ENCODE assay signal across 1 cellular context in genomic region chr21:33324311-33325221, GRCh38.
TF ChIP-seq lines count a peak whose summit lies in the region.

IFNAR1 (plus strand) TSS chr21:33324970; CDS start chr21:33325056, 86 bp downstream.

TF ChIP-seq in HepG2, 621 proteins besides CTCF, POLR2A, EP300 and RAD21 (continued from another document and continues in another):
- TF ChIP-seq ZNF639 (CRISPR knock-in tag; conservative IDR thresholded peaks at IDR 0.05): no peak; the same call in 1 of the 2 replicates
- peak; percentile 89; the same call in 1 of the 2 replicates for TF ChIP-seq ZMYM4 (CRISPR knock-in tag; IDR thresholded peaks at IDR 0.05)
- peak; percentile 48; the same call in 1 of the 2 replicates for TF ChIP-seq TERF1 (CRISPR knock-in tag; IDR thresholded peaks at IDR 0.05)
- TF ChIP-seq PITX1 (CRISPR knock-in tag; IDR thresholded peaks at IDR 0.05): no peak
- no peak; the same call in 1 of the 2 replicates for TF ChIP-seq ZNF780A (CRISPR knock-in tag; IDR thresholded peaks at IDR 0.05)
- peak; percentile 60; the same call in 1 of the 2 replicates for TF ChIP-seq ZNF567 (CRISPR knock-in tag; IDR thresholded peaks at IDR 0.05; ENCODE audit: borderline replicate concordance)
- TF ChIP-seq KMT2B (CRISPR knock-in tag; IDR thresholded peaks at IDR 0.05): peak; percentile 43; the same call in 1 of the 2 replicates
- TF ChIP-seq GRHL1 (CRISPR knock-in tag; conservative IDR thresholded peaks at IDR 0.05): no peak
- no peak for TF ChIP-seq NFE2L1 (CRISPR knock-in tag; IDR thresholded peaks at IDR 0.05; ENCODE audit: borderline replicate concordance)
- no peak for TF ChIP-seq ZEB1 (IDR thresholded peaks at IDR 0.05; ENCODE audit: insufficient replicate concordance, low read depth)
- peak; percentile 77 for TF ChIP-seq MYC (CRISPR knock-in tag; IDR thresholded peaks at IDR 0.05; ENCODE audit: borderline replicate concordance)
- TF ChIP-seq TFDP2 (CRISPR knock-in tag; IDR thresholded peaks at IDR 0.05): peak; percentile 40
- TF ChIP-seq TCF7 (IDR thresholded peaks at IDR 0.05; ENCODE audit: low read depth): no peak
- TF ChIP-seq SP5 (CRISPR knock-in tag; IDR thresholded peaks at IDR 0.05; ENCODE audit: borderline replicate concordance, low read depth): no peak
- TF ChIP-seq ZNF574 (CRISPR knock-in tag; IDR thresholded peaks at IDR 0.05): peak; percentile 46; the same call in 1 of the 2 replicates
- peak; percentile 68; the same call in 1 of the 2 replicates for TF ChIP-seq MEF2D (CRISPR knock-in tag; IDR thresholded peaks at IDR 0.05)
- no peak for TF ChIP-seq TP53 (CRISPR knock-in tag; conservative IDR thresholded peaks at IDR 0.05)
- no peak; the same call in 1 of the 2 replicates for TF ChIP-seq NAIF1 (CRISPR knock-in tag; IDR thresholded peaks at IDR 0.05; ENCODE audit: borderline replicate concordance)
- no peak for TF ChIP-seq SNRNP70 (IDR thresholded peaks at IDR 0.05; ENCODE audit: low read depth, low read length)
- TF ChIP-seq ZNF646 (CRISPR knock-in tag; IDR thresholded peaks at IDR 0.05): peak; percentile 90
- TF ChIP-seq ZNF672 (CRISPR knock-in tag; IDR thresholded peaks at IDR 0.05): no peak
- TF ChIP-seq NR2F6 (IDR thresholded peaks at IDR 0.05): peak; percentile 79
- TF ChIP-seq NR2F6 (CRISPR knock-in tag; IDR thresholded peaks at IDR 0.05): no peak
- peak; percentile 77; the same call in 1 of the 2 replicates for TF ChIP-seq FOXC1 (CRISPR knock-in tag; IDR thresholded peaks at IDR 0.05; ENCODE audit: borderline replicate concordance)
- peak; percentile 88 for TF ChIP-seq ZBTB7A (CRISPR knock-in tag; IDR thresholded peaks at IDR 0.05)
- no peak for TF ChIP-seq LCORL (IDR thresholded peaks at IDR 0.05)
- TF ChIP-seq LCORL (CRISPR knock-in tag; IDR thresholded peaks at IDR 0.05): peak; percentile 83
- TF ChIP-seq ZNF350 (CRISPR knock-in tag; IDR thresholded peaks at IDR 0.05; ENCODE audit: borderline replicate concordance, low read depth): peak; percentile 74; the same call in 1 of the 2 replicates
- TF ChIP-seq SMAD9 (CRISPR knock-in tag; IDR thresholded peaks at IDR 0.05): peak; percentile 86; the same call in 1 of the 2 replicates
- no peak for TF ChIP-seq JDP2 (CRISPR knock-in tag; IDR thresholded peaks at IDR 0.05; ENCODE audit: borderline replicate concordance)
- TF ChIP-seq ZNF329 (CRISPR knock-in tag; IDR thresholded peaks at IDR 0.05; ENCODE audit: low read depth): peak; percentile 58; the same call in 1 of the 2 replicates
- TF ChIP-seq ZNF543 (CRISPR knock-in tag; IDR thresholded peaks at IDR 0.05): peak; percentile 79
- peak in 1 of 2 experiments; percentile 59; a peak in 1 of 4 replicates for TF ChIP-seq ATF4 (CRISPR knock-in tag; IDR thresholded peaks at IDR 0.05)
- TF ChIP-seq RELA (CRISPR knock-in tag; IDR thresholded peaks at IDR 0.05): no peak
- TF ChIP-seq ZNF616 (CRISPR knock-in tag; IDR thresholded peaks at IDR 0.05; ENCODE audit: low read depth): peak; percentile 19; the same call in 1 of the 2 replicates
- peak; percentile 68 for TF ChIP-seq SKI (IDR thresholded peaks at IDR 0.05; ENCODE audit: partially characterized antibody)
- peak; percentile 63; the same call in 1 of the 2 replicates for TF ChIP-seq ELF3 (CRISPR knock-in tag; IDR thresholded peaks at IDR 0.05)
- TF ChIP-seq GMEB1 (CRISPR knock-in tag; IDR thresholded peaks at IDR 0.05; ENCODE audit: borderline replicate concordance): peak; percentile 71; the same call in 1 of the 2 replicates
- TF ChIP-seq HNF1B (CRISPR knock-in tag; IDR thresholded peaks at IDR 0.05): peak; percentile 91
- no peak for TF ChIP-seq ZNF484 (CRISPR knock-in tag; IDR thresholded peaks at IDR 0.05; ENCODE audit: borderline replicate concordance, low read depth)
- TF ChIP-seq KLF6 (CRISPR knock-in tag; IDR thresholded peaks at IDR 0.05): peak; percentile 44; the same call in 1 of the 2 replicates
- TF ChIP-seq CBX1 (IDR thresholded peaks at IDR 0.05; ENCODE audit: low read depth): no peak
- peak; percentile 87; the same call in 1 of the 2 replicates for TF ChIP-seq ZNF225 (CRISPR knock-in tag; IDR thresholded peaks at IDR 0.05)
- peak; percentile 80 for TF ChIP-seq YEATS4 (CRISPR knock-in tag; IDR thresholded peaks at IDR 0.05; ENCODE audit: borderline replicate concordance)
- TF ChIP-seq FOXO1 (CRISPR knock-in tag; IDR thresholded peaks at IDR 0.05): peak; percentile 17; the same call in 1 of the 2 replicates
- no peak for TF ChIP-seq RFX3 (CRISPR knock-in tag; IDR thresholded peaks at IDR 0.05)
